ENCODE assay signal across 20 cellular contexts in the genomic region with DNA sequence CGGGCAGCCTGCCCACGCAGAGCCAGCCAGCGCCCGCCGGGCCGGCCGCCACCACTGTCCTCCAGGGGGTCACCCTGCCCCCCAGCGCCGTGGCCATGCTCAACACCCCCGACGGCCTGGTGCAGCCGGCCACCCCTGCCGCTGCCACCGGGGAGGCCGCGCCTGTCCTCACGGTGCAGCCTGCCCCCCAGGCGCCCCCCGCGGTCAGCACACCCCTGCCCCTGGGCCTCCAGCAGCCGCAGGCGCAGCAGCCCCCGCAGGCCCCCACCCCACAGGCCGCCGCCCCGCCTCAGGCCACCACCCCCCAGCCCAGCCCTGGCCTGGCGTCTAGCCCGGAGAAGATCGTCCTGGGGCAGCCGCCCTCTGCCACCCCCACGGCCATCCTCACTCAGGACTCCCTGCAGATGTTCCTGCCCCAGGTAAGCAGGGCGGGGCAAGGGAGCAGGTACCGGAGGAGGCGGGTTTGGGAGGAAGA. TPM values are rescaled to one million over a fixed set of nuclear protein-coding genes. Genes with fewer than 3 reads are reported as not detected.
DNase-seq lines count a peak whose midpoint lies in the region; ATAC-seq and TF ChIP-seq lines count a peak whose summit lies in the region.
"Had no signal": no experiment of that assay in that cellular context is flagged by ENCODE, and none has a peak within 500 bp of the region (broad histone marks: within the 10 kb centered on the region; RNA-seq: fewer than 3 reads in every experiment).

No MANE protein-coding gene starts in this region.

- H3K36me3 ChIP-seq in mammary epithelial cell (ENCODE audit: insufficient read depth, low read length) (no peaks in the 10 kb centered on the region), gastroesophageal sphincter (peaks cover 0 to 84% of the 10 kb centered on the region in 2 donors)

- H3K27me3 ChIP-seq in mammary epithelial cell (ENCODE audit: insufficient read depth, low read length) = no peaks in the 10 kb centered on the region
- H3K27me3 ChIP-seq in right cardiac atrium (ENCODE audit: control insufficient read depth, insufficient read depth) = no peaks in the 10 kb centered on the region
- H3K27me3 ChIP-seq in gastroesophageal sphincter = no peaks in the 10 kb centered on the region
- H3K27me3 ChIP-seq: BLaER1 treated with 17β-estradiol and CSF1 and Interleukin-3, amounts not matched to agents 10 nM and 100 nM had no signal

- intact Hi-C loops in MCF 10A (cut with micrococcal nuclease) (no loop called here), mammary epithelial cell (cut with micrococcal nuclease) (no loop called here), right cardiac atrium (cut with DNase I) (no loop called here)

- TF ChIP-seq POLR2A in gastroesophageal sphincter (IDR thresholded peaks at IDR 0.05) = no peak

- no peaks in the 10 kb centered on the region for H3K4me1 ChIP-seq in mammary epithelial cell (ENCODE audit: insufficient read depth, low read length)
- H3K4me1 ChIP-seq in right cardiac atrium (ENCODE audit: control insufficient read depth, insufficient read depth, low read length) = no peaks in the 10 kb centered on the region
- no peaks in the 10 kb centered on the region for H3K4me1 ChIP-seq in gastroesophageal sphincter

- BruUV-seq in MCF 10A (replicated peaks; lab: Mats Ljungman, UMichigan) = no TSS peak
- BruUV-seq in mammary epithelial cell (replicated peaks; lab: Mats Ljungman, UMichigan) = no TSS peak

- H3K9ac ChIP-seq in mammary epithelial cell (ENCODE audit: insufficient read depth, low read length) = no peak overlapping the region
- H3K9ac ChIP-seq: BLaER1 treated with 17β-estradiol and CSF1 and Interleukin-3, amounts not matched to agents 10 nM and 100 nM; KMS-11 had no signal

- H3K9me3 Mint-ChIP-seq in MCF 10A (ENCODE audit: unreplicated experiment) = no peaks in the 10 kb centered on the region
- H3K9me3 Mint-ChIP-seq in stimulated activated effector memory CD8-positive, alpha-beta T cell treated with anti-CD3 and anti-CD28 coated beads, Interleukin-12 subunit alpha, Interleukin-12 subunit beta, amount 100 ng/mL, for 72 hours = no peaks in the 10 kb centered on the region
- H3K9me3 Mint-ChIP-seq: CD4-positive, alpha-beta memory T cell had no signal

- H3K9me3 ChIP-seq in mammary epithelial cell (replicated peaks; ENCODE audit: insufficient read depth, low read length) (no peaks in the 10 kb centered on the region), right cardiac atrium (ENCODE audit: control insufficient read depth, low read length) (no peaks in the 10 kb centered on the region), gastroesophageal sphincter (no peaks in the 10 kb centered on the region)
- H3K9me3 ChIP-seq: BLaER1 treated with 17β-estradiol and CSF1 and Interleukin-3, amounts not matched to agents 10 nM and 100 nM had no signal

- peak overlapping the region; percentile 61 for H3K27ac Mint-ChIP-seq in MCF 10A (ENCODE audit: low read depth, unreplicated experiment)
- peak overlapping the region; percentile 46 for H3K27ac Mint-ChIP-seq in stimulated activated effector memory CD8-positive, alpha-beta T cell treated with anti-CD3 and anti-CD28 coated beads, Interleukin-12 subunit alpha, Interleukin-12 subunit beta, amount 100 ng/mL, for 72 hours

- POLR2A ChIA-PET in MCF 10A (lab: Yijun Ruan, JAX) = interaction anchor here (1.0 kb wide), 1 partner anchor 10 kb away, joined by 3 read pairs; no protein-coding TSS in a partner anchor
- POLR2A ChIA-PET in RWPE1 (lab: Yijun Ruan, JAX; ENCODE audit: low non-redundant PET) = no interaction called here

- no peaks in the 10 kb centered on the region for H3K79me2 ChIP-seq in mammary epithelial cell (ENCODE audit: insufficient read depth, low read length)

- dilution Hi-C loops in mammary epithelial cell (cut with HindIII; ENCODE audit: low sequenced_read_pairs) = loop anchor here (10.0 kb wide), 1 partner anchor 114 kb away; no protein-coding TSS in a partner anchor

- H3K4me2 ChIP-seq in mammary epithelial cell (ENCODE audit: insufficient read depth, low read depth, low read length) = no peak overlapping the region
- H3K4me2 ChIP-seq: BLaER1 treated with 17β-estradiol and CSF1 and Interleukin-3, amounts not matched to agents 10 nM and 100 nM; KMS-11 had no signal

- 81% methylated on average over 8 of the region's 34 CpGs for WGBS in mammary epithelial cell (ENCODE audit: low coverage, missing lambda C conversion rate)
- 92% methylated on average over 34 of the region's 34 CpGs for WGBS in right cardiac atrium
- WGBS in gastroesophageal sphincter (ENCODE audit: low coverage in 1 of 2), 2 donors = no CpG with 5 or more reads among the region's 34 CpGs

- no peak overlapping the region for H3K4me3 Mint-ChIP-seq in MCF 10A (ENCODE audit: unreplicated experiment)
- H3K4me3 Mint-ChIP-seq in stimulated activated effector memory CD8-positive, alpha-beta T cell treated with anti-CD3 and anti-CD28 coated beads, Interleukin-12 subunit alpha, Interleukin-12 subunit beta, amount 100 ng/mL, for 72 hours = no peak overlapping the region
- H3K4me3 Mint-ChIP-seq: CD4-positive, alpha-beta memory T cell had no signal

- ATAC-seq in right cardiac atrium (peak; percentile 4 to 8), gastroesophageal sphincter (no peak)
- no peak for ATAC-seq in stimulated activated effector memory CD8-positive, alpha-beta T cell treated with anti-CD3 and anti-CD28 coated beads, Interleukin-12 subunit alpha, Interleukin-12 subunit beta, amount 100 ng/mL, for 72 hours
- ATAC-seq: GM12878 had no signal

- TF ChIP-seq EP300 in gastroesophageal sphincter (IDR thresholded peaks at IDR 0.05) = no peak

- H4K20me1 ChIP-seq in mammary epithelial cell (ENCODE audit: insufficient read depth, low read length) = no peaks in the 10 kb centered on the region

- CTCF ChIA-PET in MCF 10A (lab: Yijun Ruan, JAX) (no interaction called here), mammary epithelial cell (lab: Charles Lee; ENCODE audit: low non-redundant PET) (no interaction called here), RWPE1 (lab: Yijun Ruan, JAX) (interaction anchor here (0.6 kb wide), 1 partner anchor 127 kb away, joined by 3 read pairs; no protein-coding TSS in a partner anchor)

- no peak overlapping the region for H3K4me3 ChIP-seq in mammary epithelial cell (replicated peaks in 1 of 3; ENCODE audit: insufficient read depth in 1 of 3, low read depth in 2 of 3, low read length in 3 of 3)
- H3K4me3 ChIP-seq in right cardiac atrium (ENCODE audit: low read length) = no peak overlapping the region
- H3K4me3 ChIP-seq in gastroesophageal sphincter = no peak overlapping the region
- H3K4me3 ChIP-seq: BLaER1 treated with 17β-estradiol and CSF1 and Interleukin-3, amounts not matched to agents 10 nM and 100 nM; GM12878 had no signal

- no peak for DNase-seq in MCF 10A (ENCODE audit: unreplicated experiment)
- no peak for DNase-seq in mammary epithelial cell
- DNase-seq in RWPE1 (ENCODE audit: low spot score) = no peak
- peak in 1 of 3 donors; percentile 75 for DNase-seq in right cardiac atrium
- DNase-seq in stimulated activated effector memory CD8-positive, alpha-beta T cell treated with anti-CD3 and anti-CD28 coated beads, Interleukin-12 subunit alpha, Interleukin-12 subunit beta, amount 100 ng/mL, for 72 hours (ENCODE audit: low spot score in 2 of 2) = no peak
- no peak for DNase-seq in NCI-H69 (lab: John Stamatoyannopoulos, UW)
- DNase-seq in epidermal melanocyte (ENCODE audit: insufficient read length, low spot score) = no peak
- DNase-seq: 8988T; CD4-positive, alpha-beta memory T cell; DND-41; NCI-H1105; NCI-H2029 treated with DMSO at 0.1 percent for 48 hours; NCI-H226; NCI-H510A treated with DMSO at 0.1 percent for 48 hours; NCI-H774; NK-92 treated with Interleukin-12 subunit alpha and Interleukin-12 subunit beta, amount 100 ng/mL, for 24 hours had no signal

- H3K27ac ChIP-seq in mammary epithelial cell (ENCODE audit: insufficient read depth, low read depth, low read length) = no peak overlapping the region
- peak overlapping the region; percentile 30 for H3K27ac ChIP-seq in RWPE1
- no peak overlapping the region for H3K27ac ChIP-seq in right cardiac atrium (ENCODE audit: low read length)
- peak overlapping the region in 1 of 4 donors; percentile 16 for H3K27ac ChIP-seq in gastroesophageal sphincter
- H3K27ac ChIP-seq: BLaER1 treated with 17β-estradiol and CSF1 and Interleukin-3, amounts not matched to agents 10 nM and 100 nM; KMS-11 had no signal

- H2AFZ ChIP-seq in mammary epithelial cell (ENCODE audit: low read depth, low read length) = no peak overlapping the region

- H3K36me3 Mint-ChIP-seq in MCF 10A (ENCODE audit: insufficient read depth, unreplicated experiment) = peaks cover 54% of the 10 kb centered on the region
- peaks cover 29% of the 10 kb centered on the region for H3K36me3 Mint-ChIP-seq in stimulated activated effector memory CD8-positive, alpha-beta T cell treated with anti-CD3 and anti-CD28 coated beads, Interleukin-12 subunit alpha, Interleukin-12 subunit beta, amount 100 ng/mL, for 72 hours

- in situ Hi-C loops in mammary epithelial cell (cut with MboI; ENCODE audit: low sequenced_read_pairs in 2 of 2) = loop anchor here in 1 of 2 donors (25.0 kb wide), 1 partner anchor 394 kb away; no protein-coding TSS in a partner anchor

- H3K4me1 Mint-ChIP-seq in MCF 10A (ENCODE audit: insufficient read depth, unreplicated experiment) = no peaks in the 10 kb centered on the region
- H3K4me1 Mint-ChIP-seq in stimulated activated effector memory CD8-positive, alpha-beta T cell treated with anti-CD3 and anti-CD28 coated beads, Interleukin-12 subunit alpha, Interleukin-12 subunit beta, amount 100 ng/mL, for 72 hours = peaks cover 6% of the 10 kb centered on the region

- TF ChIP-seq CTCF in MCF 10A (IDR thresholded peaks at IDR 0.05; ENCODE audit: unreplicated experiment) = no peak
- TF ChIP-seq CTCF in mammary epithelial cell (conservative IDR thresholded peaks at IDR 0.05 in 1 of 2, IDR thresholded peaks at IDR 0.05 in 1 of 2; ENCODE audit: extremely low read depth in 1 of 2, insufficient read depth in 1 of 2, low read depth in 1 of 2, low read length in 2 of 2) = no peak
- TF ChIP-seq CTCF in RWPE1 (conservative IDR thresholded peaks at IDR 0.05; ENCODE audit: low read depth) = no peak
- TF ChIP-seq CTCF in gastroesophageal sphincter (IDR thresholded peaks at IDR 0.05) = no peak

- H3K27me3 Mint-ChIP-seq in MCF 10A (ENCODE audit: insufficient read depth, unreplicated experiment) = no peaks in the 10 kb centered on the region
- H3K27me3 Mint-ChIP-seq: CD4-positive, alpha-beta memory T cell had no signal

RNA-seq across cellular contexts. Expression of a gene that starts 32.3 kb away (rescaled TPM):
- 88.8 and 104 TPM in 2 replicates for total RNA-seq in MCF 10A (2022)
- total RNA-seq in mammary epithelial cell = 100 to 1,000 TPM; 111 to 178 TPM
- polyA plus RNA-seq in mammary epithelial cell = 43.8 TPM
- 178 TPM for polyA minus RNA-seq in mammary epithelial cell
- total RNA-seq in right cardiac atrium = 10 to 100 TPM; 32.8 to 61.9 (median 49.1) TPM
- polyA plus RNA-seq in right cardiac atrium = 34.8 TPM
- total RNA-seq in gastroesophageal sphincter = 100 to 1,000 TPM; 149 to 383 (median 159) TPM
- total RNA-seq: CD4-positive, alpha-beta memory T cell had no signal
- polyA plus RNA-seq: CD4-positive, alpha-beta memory T cell had no signal

Comparison
In these comparisons a context has a peak if more than half of its experiments do, and no peak if none do; other contexts are left out.
1. ATAC-seq: peak in right cardiac atrium (2 of 2); none in stimulated activated effector memory CD8-positive, alpha-beta T cell treated with anti-CD3 and anti-CD28 coated beads, Interleukin-12 subunit alpha, Interleukin-12 subunit beta, amount 100 ng/mL, for 72 hours (single experiment) and gastroesophageal sphincter (single experiment).